18 cellular contexts compared by ENCODE assay signal in genomic region chr5:40780858-40781257, GRCh38. TPM values are rescaled to one million over a fixed set of nuclear protein-coding genes. Genes with fewer than 3 reads are reported as not detected.
DNase-seq lines count a peak whose midpoint lies in the region; ATAC-seq, FAIRE-seq and TF ChIP-seq lines count a peak whose summit lies in the region.
"Had no signal": no experiment of that assay in that cellular context is flagged by ENCODE, and none has a peak within 500 bp of the region (broad histone marks: within the 10 kb centered on the region; RNA-seq: fewer than 3 reads in every experiment).

No MANE protein-coding gene starts in this region.

- no peak overlapping the region for H3K9ac ChIP-seq in GM23248
- H3K9ac ChIP-seq in K562 (ENCODE audit: insufficient read depth in 1 of 2, low read depth in 2 of 2, low read length in 2 of 2) = no peak overlapping the region
- no peak overlapping the region for H3K9ac ChIP-seq in trophoblast cell (ENCODE audit: low read length)

- no peak overlapping the region for H3K18ac ChIP-seq in trophoblast cell (ENCODE audit: low read length)

- intact Hi-C loops in CD4-positive, alpha-beta T cell (cut with DNase I, micrococcal nuclease) = no loop called here
- intact Hi-C loops in K562 (cut with micrococcal nuclease) = no loop called here

- H3K27me3 Mint-ChIP-seq in CD4-positive, alpha-beta T cell = no peaks in the 10 kb centered on the region

- H3K79me2 ChIP-seq in GM23248 (ENCODE audit: insufficient read depth) (peaks cover 100% of the 10 kb centered on the region), K562 (ENCODE audit: control insufficient read depth, insufficient read depth, low read length) (peaks cover 81% of the 10 kb centered on the region), trophoblast cell (ENCODE audit: control insufficient read depth, insufficient read depth, low read length, poor library complexity) (peaks cover 3% of the 10 kb centered on the region)

- no peak for ATAC-seq in CD4-positive, alpha-beta T cell (ENCODE audit: poor library complexity)
- ATAC-seq in K562 (no peak), GM21367 (IDR thresholded peaks at IDR 0.05; ENCODE audit: unreplicated experiment) (no peak)
- ATAC-seq: HCT116 had no signal

- H3K36me3 ChIP-seq in GM23248 (ENCODE audit: low read depth) (peaks cover 14% of the 10 kb centered on the region), K562 (ENCODE audit: control insufficient read depth, insufficient read depth, low read length) (peaks cover 16% of the 10 kb centered on the region), trophoblast cell (ENCODE audit: control insufficient read depth in 1 of 2, insufficient read depth in 2 of 2, low read length in 2 of 2) (no peaks in the 10 kb centered on the region)

- H3K27me3 ChIP-seq in CD4-positive, alpha-beta T cell (ENCODE audit: control insufficient read depth, insufficient read depth, low read length) = no peaks in the 10 kb centered on the region
- H3K27me3 ChIP-seq in GM23248 (replicated peaks; ENCODE audit: insufficient read depth) (no peaks in the 10 kb centered on the region), K562 (ENCODE audit: control insufficient read depth in 2 of 2, insufficient read depth in 2 of 2, low read length in 2 of 2) (no peaks in the 10 kb centered on the region), trophoblast cell (ENCODE audit: insufficient read depth, low read length) (no peaks in the 10 kb centered on the region)

- no peaks in the 10 kb centered on the region for H3K9me3 ChIP-seq in CD4-positive, alpha-beta T cell (ENCODE audit: control insufficient read depth, low read length)
- H3K9me3 ChIP-seq in GM23248 (ENCODE audit: low read depth) (no peaks in the 10 kb centered on the region), K562 (replicated peaks; ENCODE audit: control insufficient read depth, insufficient read depth, low read depth, low read length) (no peaks in the 10 kb centered on the region), trophoblast cell (ENCODE audit: insufficient read depth, low read depth, low read length) (no peaks in the 10 kb centered on the region)

- H2BK12ac ChIP-seq in trophoblast cell (ENCODE audit: low read length) = no peak overlapping the region

- no peak for TF ChIP-seq CTCF in CD4-positive, alpha-beta T cell (IDR thresholded peaks at IDR 0.05)
- no peak for TF ChIP-seq CTCF in K562 (IDR thresholded peaks at IDR 0.05 in 2 of 3, conservative IDR thresholded peaks at IDR 0.05 in 1 of 3; ENCODE audit: insufficient read depth in 2 of 3, low read depth in 1 of 3, low read length in 3 of 3)

- POLR2A ChIA-PET in CD4-positive, alpha-beta T cell (lab: Charles Lee) = no interaction called here
- POLR2A ChIA-PET in K562 (lab: Yijun Ruan, JAX) = interaction anchor here (1.1 to 1.5 kb wide), 2 partner anchors 10 to 19 kb away, joined by 3 to 4 read pairs; no protein-coding TSS in a partner anchor

- H4K20me1 ChIP-seq in GM23248 (ENCODE audit: insufficient read depth) (peaks cover 38% of the 10 kb centered on the region), K562 (replicated peaks; ENCODE audit: control insufficient read depth, insufficient read depth, low read length) (peaks cover 10% of the 10 kb centered on the region)

- no peak overlapping the region for H2AFZ ChIP-seq in GM23248
- no peak overlapping the region for H2AFZ ChIP-seq in K562 (ENCODE audit: low read depth, low read length)
- H2AFZ ChIP-seq in trophoblast cell (ENCODE audit: insufficient read depth, low read length, poor library complexity) = no peak overlapping the region

- no peak overlapping the region for H4K91ac ChIP-seq in trophoblast cell (ENCODE audit: low read depth, low read length)

- no peak overlapping the region for H2BK120ac ChIP-seq in trophoblast cell (ENCODE audit: insufficient read depth, low read length, poor library complexity)

- peak overlapping the region; percentile 91 for H3K4ac ChIP-seq in trophoblast cell (ENCODE audit: low read depth, low read length)

- H3K4me1 ChIP-seq in GM23248 (ENCODE audit: insufficient read depth) = peaks cover 28% of the 10 kb centered on the region
- H3K4me1 ChIP-seq in K562 (replicated peaks in 1 of 2; ENCODE audit: control insufficient read depth in 2 of 2, insufficient read depth in 2 of 2, low read length in 2 of 2) = peaks cover 0 to 3% of the 10 kb centered on the region in 2 experiments; a peak in 1 of 5 replicates
- H3K4me1 ChIP-seq in trophoblast cell (ENCODE audit: control insufficient read depth in 1 of 2, insufficient read depth in 2 of 2, low read length in 2 of 2) = peaks cover 0 to 2% of the 10 kb centered on the region in 2 experiments

- H3K23ac ChIP-seq in trophoblast cell (ENCODE audit: low read length) = no peak overlapping the region

- 53 to 62% methylated on average over 3 of the region's 3 CpGs for WGBS in GM23248 (ENCODE audit: low coverage in 1 of 2, low lambda C conversion rate in 2 of 2, missing lambda C conversion rate in 2 of 2), 2 experiments
- 79% methylated on average over 3 of the region's 3 CpGs for WGBS in K562 (ENCODE audit: insufficient coverage, low coverage, missing lambda C conversion rate)
- WGBS in trophoblast cell (ENCODE audit: extremely low coverage, insufficient coverage, insufficient read length) = 100% methylated on average over 1 of the region's 3 CpGs

- no peaks in the 10 kb centered on the region for H3K9me1 ChIP-seq in K562 (ENCODE audit: control insufficient read depth, insufficient read depth, low read length)

- H3K27ac Mint-ChIP-seq in CD4-positive, alpha-beta T cell = peak overlapping the region; percentile 8

- H3K9me2 ChIP-seq in GM23248 (ENCODE audit: insufficient read depth) = no peaks in the 10 kb centered on the region

- no peak overlapping the region for H2AK5ac ChIP-seq in trophoblast cell (ENCODE audit: low read length)

- TF ChIP-seq EP300 in K562 (IDR thresholded peaks at IDR 0.05; ENCODE audit: low read length) = no peak

- peaks cover 72% of the 10 kb centered on the region for H3K4me1 Mint-ChIP-seq in CD4-positive, alpha-beta T cell (ENCODE audit: low read depth)

- TF ChIP-seq RAD21 in K562 (CRISPR knock-in tag; conservative IDR thresholded peaks at IDR 0.05 in 1 of 2, IDR thresholded peaks at IDR 0.05 in 1 of 2) = no peak

- H4K8ac ChIP-seq in trophoblast cell (ENCODE audit: low read depth, low read length) = no peak overlapping the region

- no peaks in the 10 kb centered on the region for H3K79me1 ChIP-seq in trophoblast cell (ENCODE audit: low read length)

- CTCF ChIA-PET in CD4-positive, alpha-beta T cell (lab: Charles Lee) = no interaction called here
- CTCF ChIA-PET in K562 (lab: Yijun Ruan, JAX; ENCODE audit: low intra/inter-chr PET ratio) = no interaction called here

- H3K9me3 Mint-ChIP-seq in CD4-positive, alpha-beta T cell = no peaks in the 10 kb centered on the region

- H3K4me3 Mint-ChIP-seq in CD4-positive, alpha-beta T cell = no peak overlapping the region

- H3K36me3 Mint-ChIP-seq in CD4-positive, alpha-beta T cell (ENCODE audit: low read depth) = peaks cover 27% of the 10 kb centered on the region

- BruUV-seq in K562 (replicated peaks; lab: Mats Ljungman, UMichigan) = no TSS peak

- H2BK5ac ChIP-seq in trophoblast cell (ENCODE audit: low read depth, low read length, poor library complexity) = no peak overlapping the region

- H4K12ac ChIP-seq in trophoblast cell (ENCODE audit: low read depth, low read length) = no peak overlapping the region

- no peak overlapping the region for H3K27ac ChIP-seq in CD4-positive, alpha-beta T cell (ENCODE audit: low read depth, low read length)
- H3K27ac ChIP-seq in GM23248 (peak overlapping the region; percentile 36; the same call in 1 of the 2 replicates), K562 (ENCODE audit: extremely low read depth, low read depth, low read length) (no peak overlapping the region), trophoblast cell (ENCODE audit: low read depth, low read length) (no peak overlapping the region)
- H3K27ac ChIP-seq: C4-2B had no signal

- FAIRE-seq in K562 (lab: Jason Lieb, UNC) = no peak
- FAIRE-seq: G401.6 had no signal

- H3K4me2 ChIP-seq in GM23248 (ENCODE audit: unreplicated experiment) (no peak overlapping the region), K562 (ENCODE audit: insufficient read depth, low read length) (no peak overlapping the region), trophoblast cell (ENCODE audit: low read length) (no peak overlapping the region)

- no peak for TF ChIP-seq POLR2A in K562 (conservative IDR thresholded peaks at IDR 0.05)

- in situ Hi-C loops in GM23248 (cut with MboI) = no loop called here
- in situ Hi-C loops in K562 (cut with MboI) = no loop called here

- no peak overlapping the region for H3K14ac ChIP-seq in trophoblast cell (ENCODE audit: low read length)

- H3K4me3 ChIP-seq in GM23248 = no peak overlapping the region
- no peak overlapping the region for H3K4me3 ChIP-seq in K562
- H3K4me3 ChIP-seq in trophoblast cell (ENCODE audit: low read depth, low read length) = no peak overlapping the region

- DNase-seq in CD4-positive, alpha-beta T cell = no peak
- no peak for DNase-seq in GM23248
- no peak for DNase-seq in K562 (ENCODE audit: extremely low read depth in 1 of 4, low spot score in 3 of 4)
- DNase-seq in trophoblast cell = no peak
- DNase-seq in NOMO-1 treated with DMSO at 0.1 percent for 48 hours (lab: John Stamatoyannopoulos, UW; ENCODE audit: unreplicated experiment) = no peak
- no peak for DNase-seq in GF-D8 (lab: John Stamatoyannopoulos, UW)
- DNase-seq: ACHN, AML-193, DMS 273 treated with DMSO at 0.1 percent for 48 hours, DND-41, KG1, MV-4-11, NCI-H1694 treated with DMSO at 0.1 percent for 48 hours, SIG-M5 had no signal

- peaks cover 24% of the 10 kb centered on the region for H3F3A ChIP-seq in GM23248 (ENCODE audit: insufficient read depth)

RNA-seq across cellular contexts. Expression of gene PRKAA1, which starts 17.3 kb away (rescaled TPM):
- total RNA-seq in CD4-positive, alpha-beta T cell = 100 to 1,000 TPM; 102 to 105 TPM
- 74.2 and 77.4 TPM in 2 replicates for total RNA-seq in GM23248 (2014; rRNA removed; shearing (Covaris generic))
- polyA plus RNA-seq in GM23248 (2016; fragmentation: Nextera tagmentation; extraction: Ambion mirVana) = 33.8 and 35.5 TPM in 2 replicates
- total RNA-seq in K562 (2011; cell fraction: chromatin; rRNA removed; ENCODE audit: low replicate concordance) = 53.7 and 136 TPM in 2 replicates
- total RNA-seq in K562 (2011; cell fraction: nucleolus; rRNA removed) = 22.5 and 33.7 TPM in 2 replicates
- 64.7 and 85.0 TPM in 2 replicates for total RNA-seq in K562 (2011; cell fraction: nucleoplasm; rRNA removed)
- total RNA-seq in K562 (2014; rRNA removed) = 38.9 and 84.0 TPM in 2 replicates
- 63.8 and 83.6 TPM in 2 replicates for total RNA-seq in K562 (2014; rRNA removed; fragmentation: Illumina TruSeq; extraction: Trizol)
- total RNA-seq in K562 (2015; rRNA removed; fragmentation: Illumina TruSeq; extraction: Trizol) = 53.1 and 62.5 TPM in 2 replicates
- 47.9 and 51.4 TPM in 2 replicates for total RNA-seq in K562 (2021)
- 43.7 and 45.5 TPM in 2 replicates for polyA plus RNA-seq in K562 (2011; rRNA removed)
- 9.0 and 21.8 TPM in 2 replicates for polyA plus RNA-seq in K562 (2011; cell fraction: cytosol; rRNA removed)
- 54.8 and 56.8 TPM in 2 replicates for polyA plus RNA-seq in K562 (2011; cell fraction: nucleus; rRNA removed)
- polyA plus RNA-seq in K562 (2012) = 27.2 and 43.0 TPM in 2 replicates
- 75.2 and 76.5 TPM in 2 replicates for polyA plus RNA-seq in K562 (2014; fragmentation: Illumina TruSeq; extraction: Trizol)
- polyA plus RNA-seq in K562 (2014; fragmentation: Nextera tagmentation; extraction: Ambion mirVana) = 10 to 100 TPM; 24.5 to 37.3 TPM
- polyA plus RNA-seq in K562 (2014; rRNA removed) = 44.8 and 47.2 TPM in 2 replicates
- polyA minus RNA-seq in K562 (2011; rRNA and poly(A)+ RNA removed) = 68.4 and 94.3 TPM in 2 replicates
- polyA minus RNA-seq in K562 (2011; cell fraction: cytosol; rRNA and poly(A)+ RNA removed) = 34.6 and 34.9 TPM in 2 replicates
- polyA minus RNA-seq in K562 (2011; cell fraction: nucleus; rRNA and poly(A)+ RNA removed) = 28.3 and 39.3 TPM in 2 replicates
- 30.3 and 33.1 TPM in 2 replicates for polyA plus RNA-seq in trophoblast cell (2013)

RNA-seq across cellular contexts. Expression of gene TTC33, which starts 25.1 kb away (rescaled TPM):
- total RNA-seq in CD4-positive, alpha-beta T cell = 10 to 100 TPM in 1 of 2 experiments, 1 to 10 TPM in 1; 8.7 to 12.0 TPM
- 6.8 and 8.0 TPM in 2 replicates for total RNA-seq in GM23248 (2014; rRNA removed; shearing (Covaris generic))
- polyA plus RNA-seq in GM23248 (2016; fragmentation: Nextera tagmentation; extraction: Ambion mirVana) (9.0 and 9.3 TPM in 2 replicates), K562 (2011; rRNA removed) (9.1 and 13.3 TPM in 2 replicates), K562 (2014; fragmentation: Illumina TruSeq; extraction: Trizol) (18.2 and 18.9 TPM in 2 replicates), K562 (2014; fragmentation: Nextera tagmentation; extraction: Ambion mirVana) (10 to 100 TPM; 21.1 to 24.9 TPM), K562 (2014; rRNA removed) (11.9 and 13.5 TPM in 2 replicates)
- total RNA-seq in K562 (2011; cell fraction: chromatin; rRNA removed; ENCODE audit: low replicate concordance) = 6.4 and 9.6 TPM in 2 replicates
- 1.7 and 2.3 TPM in 2 replicates for total RNA-seq in K562 (2011; cell fraction: nucleolus; rRNA removed)
- total RNA-seq in K562 (2011; cell fraction: nucleoplasm; rRNA removed) = 3.5 and 6.2 TPM in 2 replicates
- total RNA-seq in K562 (2014; rRNA removed) (9.3 and 21.6 TPM in 2 replicates), K562 (2014; rRNA removed; fragmentation: Illumina TruSeq; extraction: Trizol) (21.7 and 25.8 TPM in 2 replicates), K562 (2015; rRNA removed; fragmentation: Illumina TruSeq; extraction: Trizol) (21.6 and 21.9 TPM in 2 replicates), K562 (2021) (11.5 and 12.1 TPM in 2 replicates)
- 0.81 and 2.6 TPM in 2 replicates for polyA plus RNA-seq in K562 (2011; cell fraction: cytosol; rRNA removed)
- polyA plus RNA-seq in K562 (2011; cell fraction: nucleus; rRNA removed) = 2.8 and 3.3 TPM in 2 replicates
- 8.2 and 10.4 TPM in 2 replicates for polyA plus RNA-seq in K562 (2012)
- polyA minus RNA-seq in K562 (2011; rRNA and poly(A)+ RNA removed) = 23.7 and 30.5 TPM in 2 replicates
- polyA minus RNA-seq in K562 (2011; cell fraction: cytosol; rRNA and poly(A)+ RNA removed) = 9.7 and 11.4 TPM in 2 replicates
- polyA minus RNA-seq in K562 (2011; cell fraction: nucleus; rRNA and poly(A)+ RNA removed) = 2.8 and 5.7 TPM in 2 replicates
- 3.8 and 4.0 TPM in 2 replicates for polyA plus RNA-seq in trophoblast cell (2013)

RNA-seq across cellular contexts. Expression of gene RPL37, which starts 54.2 kb away (rescaled TPM):
- 1,000 to 10,000 TPM; 2,845 to 2,986 TPM for total RNA-seq in CD4-positive, alpha-beta T cell
- total RNA-seq in GM23248 (2014; rRNA removed; shearing (Covaris generic)) = 33.8 and 46.0 TPM in 2 replicates
- polyA plus RNA-seq in GM23248 (2016; fragmentation: Nextera tagmentation; extraction: Ambion mirVana) (717 and 731 TPM in 2 replicates), K562 (2011; rRNA removed) (6,044 and 6,139 TPM in 2 replicates), K562 (2014; fragmentation: Illumina TruSeq; extraction: Trizol) (4,091 and 6,277 TPM in 2 replicates), K562 (2014; fragmentation: Nextera tagmentation; extraction: Ambion mirVana) (1,000 to 10,000 TPM; 2,628 to 3,207 TPM), K562 (2014; rRNA removed) (4,956 and 6,483 TPM in 2 replicates)
- 455 and 632 TPM in 2 replicates for total RNA-seq in K562 (2011; cell fraction: chromatin; rRNA removed; ENCODE audit: low replicate concordance)
- total RNA-seq in K562 (2011; cell fraction: nucleolus; rRNA removed) = 1,125 and 1,211 TPM in 2 replicates
- total RNA-seq in K562 (2011; cell fraction: nucleoplasm; rRNA removed) = 1,524 and 2,774 TPM in 2 replicates
- total RNA-seq in K562 (2014; rRNA removed) (5,204 and 7,963 TPM in 2 replicates), K562 (2014; rRNA removed; fragmentation: Illumina TruSeq; extraction: Trizol) (3,395 and 3,802 TPM in 2 replicates), K562 (2015; rRNA removed; fragmentation: Illumina TruSeq; extraction: Trizol) (4,310 and 4,463 TPM in 2 replicates), K562 (2021) (2,342 and 2,650 TPM in 2 replicates)
- polyA plus RNA-seq in K562 (2011; cell fraction: cytosol; rRNA removed) = 329 and 533 TPM in 2 replicates
- 2,322 and 3,371 TPM in 2 replicates for polyA plus RNA-seq in K562 (2011; cell fraction: nucleus; rRNA removed)
- polyA plus RNA-seq in K562 (2012) = 4,656 and 6,426 TPM in 2 replicates
- polyA minus RNA-seq in K562 (2011; rRNA and poly(A)+ RNA removed) = 3,539 and 4,030 TPM in 2 replicates
- polyA minus RNA-seq in K562 (2011; cell fraction: cytosol; rRNA and poly(A)+ RNA removed) = 984 and 1,025 TPM in 2 replicates
- polyA minus RNA-seq in K562 (2011; cell fraction: nucleus; rRNA and poly(A)+ RNA removed) = 350 and 581 TPM in 2 replicates
- 4,553 and 4,929 TPM in 2 replicates for polyA plus RNA-seq in trophoblast cell (2013)
